24 cellular contexts compared by ENCODE assay signal in genomic region chr7:14270099-14270498, GRCh38.
A peak's percentile ranks its signal among the peaks of the same experiment; 100 is the strongest.
DNase-seq lines count a peak whose midpoint lies in the region; ATAC-seq and TF ChIP-seq lines count a peak whose summit lies in the region.
"Had no signal": no experiment of that assay in that cellular context is flagged by ENCODE, and none has a peak within 500 bp of the region (broad histone marks: within the 10 kb centered on the region; RNA-seq: fewer than 3 reads in every experiment).

No MANE protein-coding gene starts in this region.

- no peak for TF ChIP-seq EP300 in upper lobe of left lung (IDR thresholded peaks at IDR 0.05)

- H3K4me1 Mint-ChIP-seq in GM23338 (peaks cover 16% of the 10 kb centered on the region; the same call in 2 of the 3 replicates), nephron progenitor cell (no peaks in the 10 kb centered on the region)
- no peaks in the 10 kb centered on the region for H3K4me1 Mint-ChIP-seq in activated T-helper 17 cell treated with anti-CD3 and anti-CD28 coated beads, Interleukin-2, amount 50 U/mL, for 72 hours
- H3K4me1 Mint-ChIP-seq in stimulated activated effector memory CD8-positive, alpha-beta T cell treated with anti-CD3 and anti-CD28 coated beads, Interleukin-12 subunit alpha, Interleukin-12 subunit beta, amount 100 ng/mL, for 72 hours = no peaks in the 10 kb centered on the region
- H3K4me1 Mint-ChIP-seq: B cell had no signal

- H3K4me3 ChIP-seq in GM23338 (no peak overlapping the region), upper lobe of left lung (no peak overlapping the region), aorta (ENCODE audit: low read length in 2 of 2) (no peak overlapping the region)
- H3K4me3 ChIP-seq: GM12878, K562, Peyer's patch had no signal

- intact Hi-C loops in aorta (cut with DNase I) = no loop called here

- 0 out of 2 replicates have a peak overlapping the region, but pooled peaks have one; percentile 38 for H2AFZ ChIP-seq in GM23338

- DNase-seq in GM23338 (ENCODE audit: low spot score) = no peak
- no peak for DNase-seq in nephron progenitor cell
- DNase-seq in stimulated activated effector memory CD8-positive, alpha-beta T cell treated with anti-CD3 and anti-CD28 coated beads, Interleukin-12 subunit alpha, Interleukin-12 subunit beta, amount 100 ng/mL, for 72 hours (ENCODE audit: low spot score in 2 of 2) = no peak
- no peak for DNase-seq in upper lobe of left lung
- no peak for DNase-seq in NCI-H446 (lab: John Stamatoyannopoulos, UW)
- no peak for DNase-seq in aorta
- DNase-seq: Caco-2; CD8-positive, alpha-beta T cell; GDM1; Kasumi-1; MV-4-11; NCI-H1105 treated with DMSO at 0.1 percent for 48 hours; NCI-H2029; NCI-H2227 treated with DMSO at 0.1 percent for 48 hours; NCI-H510A; NCI-H69; OCI-M1; Peyer's patch; SHP77 treated with DMSO at 0.1 percent for 48 hours had no signal

- no peaks in the 10 kb centered on the region for H4K20me1 ChIP-seq in GM23338 (replicated peaks; ENCODE audit: insufficient read depth)

- no peaks in the 10 kb centered on the region for H3K9me3 Mint-ChIP-seq in GM23338
- H3K9me3 Mint-ChIP-seq in activated T-helper 17 cell treated with anti-CD3 and anti-CD28 coated beads, Interleukin-2, amount 50 U/mL, for 72 hours = no peaks in the 10 kb centered on the region
- H3K9me3 Mint-ChIP-seq in nephron progenitor cell = no peaks in the 10 kb centered on the region
- no peaks in the 10 kb centered on the region for H3K9me3 Mint-ChIP-seq in stimulated activated effector memory CD8-positive, alpha-beta T cell treated with anti-CD3 and anti-CD28 coated beads, Interleukin-12 subunit alpha, Interleukin-12 subunit beta, amount 100 ng/mL, for 72 hours
- H3K9me3 Mint-ChIP-seq: CD8-positive, alpha-beta T cell had no signal

- no peaks in the 10 kb centered on the region for H3K36me3 ChIP-seq in GM23338 (ENCODE audit: insufficient read depth)
- no peaks in the 10 kb centered on the region for H3K36me3 ChIP-seq in upper lobe of left lung
- H3K36me3 ChIP-seq in aorta (ENCODE audit: control insufficient read depth in 1 of 2, insufficient read depth in 2 of 2, low read length in 1 of 2) = no peaks in the 10 kb centered on the region
- H3K36me3 ChIP-seq: Peyer's patch had no signal

- H3K27me3 Mint-ChIP-seq in GM23338 (ENCODE audit: insufficient read depth, low read depth, poor library complexity) = no peaks in the 10 kb centered on the region
- H3K27me3 Mint-ChIP-seq in activated T-helper 17 cell treated with anti-CD3 and anti-CD28 coated beads, Interleukin-2, amount 50 U/mL, for 72 hours = no peaks in the 10 kb centered on the region
- H3K27me3 Mint-ChIP-seq in nephron progenitor cell (ENCODE audit: low read depth, poor library complexity) = no peaks in the 10 kb centered on the region
- H3K27me3 Mint-ChIP-seq: B cell had no signal

- H3K27ac ChIP-seq in GM23338 (ENCODE audit: low read depth) (no peak overlapping the region), upper lobe of left lung (no peak overlapping the region), aorta (ENCODE audit: low read depth in 1 of 2, low read length in 2 of 2) (no peak overlapping the region)
- H3K27ac ChIP-seq: C4-2B, Peyer's patch had no signal

- H3K9me2 ChIP-seq in GM23338 (ENCODE audit: insufficient read depth) = no peaks in the 10 kb centered on the region

- ATAC-seq in GM23338 (no peak), upper lobe of left lung (ENCODE audit: low FRiP score in 2 of 2) (no peak), aorta (ENCODE audit: low FRiP score) (no peak)
- peak; percentile 6 for ATAC-seq in activated T-helper 17 cell treated with anti-CD3 and anti-CD28 coated beads, Interleukin-2, amount 50 U/mL, for 72 hours (replicated peaks)
- ATAC-seq in stimulated activated effector memory CD8-positive, alpha-beta T cell treated with anti-CD3 and anti-CD28 coated beads, Interleukin-12 subunit alpha, Interleukin-12 subunit beta, amount 100 ng/mL, for 72 hours = peak; percentile 61
- ATAC-seq: CD8-positive, alpha-beta T cell; GM12878; K562 had no signal

- H3K79me2 ChIP-seq in GM23338 (replicated peaks; ENCODE audit: insufficient read depth) = no peaks in the 10 kb centered on the region

- H3K27ac Mint-ChIP-seq in GM23338 (peak overlapping the region; percentile 35; the same call in 1 of the 2 replicates), nephron progenitor cell (peak overlapping the region; percentile 0)
- no peak overlapping the region for H3K27ac Mint-ChIP-seq in activated T-helper 17 cell treated with anti-CD3 and anti-CD28 coated beads, Interleukin-2, amount 50 U/mL, for 72 hours
- no peak overlapping the region for H3K27ac Mint-ChIP-seq in stimulated activated effector memory CD8-positive, alpha-beta T cell treated with anti-CD3 and anti-CD28 coated beads, Interleukin-12 subunit alpha, Interleukin-12 subunit beta, amount 100 ng/mL, for 72 hours
- H3K27ac Mint-ChIP-seq: B cell; CD8-positive, alpha-beta T cell had no signal

- H3K36me3 Mint-ChIP-seq in GM23338 (ENCODE audit: low read depth) (no peaks in the 10 kb centered on the region), nephron progenitor cell (ENCODE audit: low read depth) (no peaks in the 10 kb centered on the region)
- H3K36me3 Mint-ChIP-seq in activated T-helper 17 cell treated with anti-CD3 and anti-CD28 coated beads, Interleukin-2, amount 50 U/mL, for 72 hours (ENCODE audit: low read depth) = no peaks in the 10 kb centered on the region
- no peaks in the 10 kb centered on the region for H3K36me3 Mint-ChIP-seq in stimulated activated effector memory CD8-positive, alpha-beta T cell treated with anti-CD3 and anti-CD28 coated beads, Interleukin-12 subunit alpha, Interleukin-12 subunit beta, amount 100 ng/mL, for 72 hours
- H3K36me3 Mint-ChIP-seq: CD8-positive, alpha-beta T cell had no signal

- no peaks in the 10 kb centered on the region for H3K9me3 ChIP-seq in upper lobe of left lung
- H3K9me3 ChIP-seq in aorta (ENCODE audit: control insufficient read depth, low read length) = no peaks in the 10 kb centered on the region
- H3K9me3 ChIP-seq: Caco-2, Peyer's patch had no signal

- no peaks in the 10 kb centered on the region for H3F3A ChIP-seq in GM23338 (replicated peaks; ENCODE audit: low read depth)

- no peak for TF ChIP-seq POLR2A in upper lobe of left lung (IDR thresholded peaks at IDR 0.05)

- TF ChIP-seq CTCF in GM23338 (conservative IDR thresholded peaks at IDR 0.05; ENCODE audit: low read depth in 2 of 2) = no peak
- TF ChIP-seq CTCF in nephron progenitor cell (IDR thresholded peaks at IDR 0.05) = no peak
- no peak for TF ChIP-seq CTCF in upper lobe of left lung (IDR thresholded peaks at IDR 0.05)

- H3K4me1 ChIP-seq in GM23338 (ENCODE audit: insufficient read depth) (peaks cover 25% of the 10 kb centered on the region), upper lobe of left lung (no peaks in the 10 kb centered on the region), aorta (ENCODE audit: control insufficient read depth in 1 of 2, insufficient read depth in 2 of 2, low read length in 2 of 2) (no peaks in the 10 kb centered on the region)
- H3K4me1 ChIP-seq: Caco-2, Peyer's patch had no signal

- H3K4me2 ChIP-seq in GM23338 = no peak overlapping the region

- no peak overlapping the region for H3K4me3 Mint-ChIP-seq in GM23338
- H3K4me3 Mint-ChIP-seq in activated T-helper 17 cell treated with anti-CD3 and anti-CD28 coated beads, Interleukin-2, amount 50 U/mL, for 72 hours = no peak overlapping the region
- no peak overlapping the region for H3K4me3 Mint-ChIP-seq in nephron progenitor cell
- no peak overlapping the region for H3K4me3 Mint-ChIP-seq in stimulated activated effector memory CD8-positive, alpha-beta T cell treated with anti-CD3 and anti-CD28 coated beads, Interleukin-12 subunit alpha, Interleukin-12 subunit beta, amount 100 ng/mL, for 72 hours
- H3K4me3 Mint-ChIP-seq: B cell; CD8-positive, alpha-beta T cell had no signal

- 69 to 70% methylated on average over 5 of the region's 5 CpGs for WGBS in upper lobe of left lung, 2 donors
- 84 to 90% methylated on average over 5 of the region's 5 CpGs for WGBS in aorta, 2 donors

- H3K27me3 ChIP-seq in GM23338 (ENCODE audit: insufficient read depth) = no peaks in the 10 kb centered on the region
- H3K27me3 ChIP-seq in upper lobe of left lung = no peaks in the 10 kb centered on the region
- H3K27me3 ChIP-seq in aorta (ENCODE audit: control insufficient read depth in 1 of 2, insufficient read depth in 2 of 2, low read length in 1 of 2) = no peaks in the 10 kb centered on the region
- H3K27me3 ChIP-seq: Peyer's patch had no signal

TF ChIP-seq in GM23338, 12 proteins besides CTCF, POLR2A, EP300 and RAD21 (continues in another document):
- TF ChIP-seq, protein P1, sequence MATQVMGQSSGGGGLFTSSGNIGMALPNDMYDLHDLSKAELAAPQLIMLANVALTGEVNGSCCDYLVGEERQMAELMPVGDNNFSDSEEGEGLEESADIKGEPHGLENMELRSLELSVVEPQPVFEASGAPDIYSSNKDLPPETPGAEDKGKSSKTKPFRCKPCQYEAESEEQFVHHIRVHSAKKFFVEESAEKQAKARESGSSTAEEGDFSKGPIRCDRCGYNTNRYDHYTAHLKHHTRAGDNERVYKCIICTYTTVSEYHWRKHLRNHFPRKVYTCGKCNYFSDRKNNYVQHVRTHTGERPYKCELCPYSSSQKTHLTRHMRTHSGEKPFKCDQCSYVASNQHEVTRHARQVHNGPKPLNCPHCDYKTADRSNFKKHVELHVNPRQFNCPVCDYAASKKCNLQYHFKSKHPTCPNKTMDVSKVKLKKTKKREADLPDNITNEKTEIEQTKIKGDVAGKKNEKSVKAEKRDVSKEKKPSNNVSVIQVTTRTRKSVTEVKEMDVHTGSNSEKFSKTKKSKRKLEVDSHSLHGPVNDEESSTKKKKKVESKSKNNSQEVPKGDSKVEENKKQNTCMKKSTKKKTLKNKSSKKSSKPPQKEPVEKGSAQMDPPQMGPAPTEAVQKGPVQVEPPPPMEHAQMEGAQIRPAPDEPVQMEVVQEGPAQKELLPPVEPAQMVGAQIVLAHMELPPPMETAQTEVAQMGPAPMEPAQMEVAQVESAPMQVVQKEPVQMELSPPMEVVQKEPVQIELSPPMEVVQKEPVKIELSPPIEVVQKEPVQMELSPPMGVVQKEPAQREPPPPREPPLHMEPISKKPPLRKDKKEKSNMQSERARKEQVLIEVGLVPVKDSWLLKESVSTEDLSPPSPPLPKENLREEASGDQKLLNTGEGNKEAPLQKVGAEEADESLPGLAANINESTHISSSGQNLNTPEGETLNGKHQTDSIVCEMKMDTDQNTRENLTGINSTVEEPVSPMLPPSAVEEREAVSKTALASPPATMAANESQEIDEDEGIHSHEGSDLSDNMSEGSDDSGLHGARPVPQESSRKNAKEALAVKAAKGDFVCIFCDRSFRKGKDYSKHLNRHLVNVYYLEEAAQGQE (IDR thresholded peaks at IDR 0.05; ENCODE audit: unreplicated experiment) = no peak
- TF ChIP-seq ZNF331 (CRISPR knock-in tag; IDR thresholded peaks at IDR 0.05; ENCODE audit: low read depth) = no peak

Comparison
In these comparisons a context has a peak if more than half of its experiments do, and no peak if none do; other contexts are left out.
1. ATAC-seq: peak in activated T-helper 17 cell treated with anti-CD3 and anti-CD28 coated beads, Interleukin-2, amount 50 U/mL, for 72 hours (single experiment) and stimulated activated effector memory CD8-positive, alpha-beta T cell treated with anti-CD3 and anti-CD28 coated beads, Interleukin-12 subunit alpha, Interleukin-12 subunit beta, amount 100 ng/mL, for 72 hours (single experiment); none in GM23338 (single experiment), upper lobe of left lung (0 of 2) and aorta (single experiment).
2. H3K27ac Mint-ChIP-seq: peak in GM23338 (single experiment) and nephron progenitor cell (single experiment); none in activated T-helper 17 cell treated with anti-CD3 and anti-CD28 coated beads, Interleukin-2, amount 50 U/mL, for 72 hours (single experiment) and stimulated activated effector memory CD8-positive, alpha-beta T cell treated with anti-CD3 and anti-CD28 coated beads, Interleukin-12 subunit alpha, Interleukin-12 subunit beta, amount 100 ng/mL, for 72 hours (single experiment).